Comparison of ENCODE assay signal across 16 cellular contexts in the genomic region with DNA sequence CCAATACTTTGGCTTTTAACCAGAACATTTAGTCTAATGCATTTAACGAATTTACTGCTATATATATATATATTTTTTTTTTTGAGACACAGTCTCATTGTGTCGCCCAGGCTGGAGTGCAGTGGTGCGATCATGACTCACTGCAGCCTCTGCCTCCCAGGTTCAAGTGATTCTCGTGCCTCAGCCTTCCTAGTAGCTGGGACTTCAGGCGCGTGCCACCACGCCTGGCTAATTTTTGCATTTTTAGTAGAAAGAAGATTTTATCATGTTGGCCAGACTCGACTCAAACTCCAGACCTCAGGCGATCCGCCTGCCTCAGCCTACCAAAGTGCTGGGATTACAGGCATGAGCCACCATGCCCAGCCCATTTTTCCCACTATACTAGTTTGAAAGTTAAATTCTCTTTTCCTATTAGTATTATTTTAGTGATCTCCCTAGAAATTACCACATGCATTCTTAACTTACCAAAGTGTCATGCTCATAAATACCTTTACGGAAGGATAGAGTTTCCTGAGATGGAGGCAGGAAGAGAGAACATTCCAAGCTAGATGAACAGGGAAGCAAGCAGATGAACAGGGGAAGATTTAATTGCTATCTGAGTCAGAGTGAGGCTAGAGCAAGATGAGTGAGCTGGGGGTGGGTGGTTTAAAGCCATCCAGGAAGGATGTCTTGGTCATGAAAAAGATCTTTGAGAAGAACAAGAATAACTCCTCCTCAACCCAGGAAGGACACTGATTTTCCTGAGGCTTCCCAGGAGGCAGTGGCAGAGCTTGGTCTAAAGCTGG. TPM values are rescaled to one million over a fixed set of nuclear protein-coding genes. Genes with fewer than 3 reads are reported as not detected.
DNase-seq lines count a peak whose midpoint lies in the region; ATAC-seq lines count a peak whose summit lies in the region.
"Had no signal": no experiment of that assay in that cellular context is flagged by ENCODE, and none has a peak within 500 bp of the region (broad histone marks: within the 10 kb centered on the region; RNA-seq: fewer than 3 reads in every experiment).

No MANE protein-coding gene starts in this region.

- ATAC-seq in GM21423 (IDR thresholded peaks at IDR 0.05; ENCODE audit: unreplicated experiment) = no peak
- ATAC-seq: effector memory CD8-positive, alpha-beta T cell; GM23338; HepG2 had no signal

- DNase-seq in A172 (ENCODE audit: low spot score) (peak; percentile 90), HK-2 (ENCODE audit: unreplicated experiment) (peak; percentile 31), amniotic epithelial cell (ENCODE audit: low read depth) (peak; percentile 69), kidney tubule cell (ENCODE audit: low spot score) (peak; percentile 94), NCI-H345 treated with DMSO at 0.1 percent for 48 hours (lab: John Stamatoyannopoulos, UW; ENCODE audit: unreplicated experiment) (no peak)
- DNase-seq in activated T-cell treated with anti-CD3 and anti-CD28 coated beads, Interleukin-2, amount 50 U/mL, for 1 hour = no peak
- no peak for DNase-seq in activated CD4-positive, alpha-beta T cell treated with anti-CD3 and anti-CD28 coated beads, Interleukin-2, amount 50 U/mL, for 48 hours
- DNase-seq: 8988T; CD8-positive, alpha-beta memory T cell; effector memory CD8-positive, alpha-beta T cell; glutamatergic neuron; NCI-H1092; thyroid gland had no signal

RNA-seq across cellular contexts. Expression of gene PGAP2, which starts 4.4 kb away (rescaled TPM):
- total RNA-seq in A172 (2014; rRNA removed; shearing (Covaris generic)) = 15.4 and 16.6 TPM in 2 replicates

RNA-seq across cellular contexts. Expression of gene NUP98, which starts 6.6 kb away (rescaled TPM):
- total RNA-seq in A172 (2014; rRNA removed; shearing (Covaris generic)) = 96.6 and 104 TPM in 2 replicates

RNA-seq across cellular contexts. Expression of gene RHOG, which starts 36.8 kb away (rescaled TPM):
- total RNA-seq in A172 (2014; rRNA removed; shearing (Covaris generic)) = 40.6 and 50.9 TPM in 2 replicates

RNA-seq across cellular contexts. Expression of gene STIM1, which starts 51.5 kb away (rescaled TPM):
- 23.6 and 27.1 TPM in 2 replicates for total RNA-seq in A172 (2014; rRNA removed; shearing (Covaris generic))

Comparison
In these comparisons a context has a peak if more than half of its experiments do, and no peak if none do; other contexts are left out.
1. DNase-seq: peak in A172 (single experiment), HK-2 (single experiment), amniotic epithelial cell (single experiment) and kidney tubule cell (single experiment); none in activated T-cell treated with anti-CD3 and anti-CD28 coated beads, Interleukin-2, amount 50 U/mL, for 1 hour (single experiment), activated CD4-positive, alpha-beta T cell treated with anti-CD3 and anti-CD28 coated beads, Interleukin-2, amount 50 U/mL, for 48 hours (0 of 2) and NCI-H345 treated with DMSO at 0.1 percent for 48 hours (single experiment).